Comparison of ENCODE assay signal across 13 cellular contexts in the genomic region with DNA sequence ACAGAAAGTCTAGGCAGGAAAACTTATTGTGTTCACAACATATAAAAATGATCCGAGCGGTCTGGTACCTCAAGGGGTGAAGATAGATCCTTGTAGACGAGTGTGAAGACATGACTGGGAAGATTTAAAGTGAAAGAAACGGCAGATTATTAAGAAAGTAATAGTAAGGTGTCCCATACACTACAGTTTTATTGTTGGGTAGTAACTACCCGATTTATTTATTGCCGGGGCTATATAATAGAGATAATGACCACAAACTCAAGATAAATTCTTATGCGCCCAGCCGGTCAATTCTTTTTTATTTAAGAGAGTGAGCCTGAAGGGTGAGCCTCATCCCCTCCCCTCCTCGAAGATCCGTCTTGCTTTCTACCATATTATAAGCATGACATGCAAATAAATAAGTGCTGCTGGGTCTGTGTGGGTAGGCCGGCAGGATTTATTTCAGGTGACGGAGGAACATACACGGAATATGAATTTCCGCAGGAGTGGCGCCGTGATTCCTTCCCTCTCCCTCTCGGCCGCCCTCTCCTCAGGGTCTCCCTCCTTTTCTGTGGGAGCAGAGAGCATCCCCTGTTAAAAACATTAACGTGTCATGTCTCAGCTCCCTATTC.
DNase-seq lines count a peak whose midpoint lies in the region; FAIRE-seq and TF ChIP-seq lines count a peak whose summit lies in the region.
"Had no signal": no experiment of that assay in that cellular context is flagged by ENCODE, and none has a peak within 500 bp of the region (broad histone marks: within the 10 kb centered on the region; RNA-seq: fewer than 3 reads in every experiment).

No MANE protein-coding gene starts in this region.

- H2AFZ ChIP-seq in hepatocyte: peak overlapping the region; percentile 36

- H3K4me3 ChIP-seq in AG10803 (ENCODE audit: low read length): peak overlapping the region; percentile 53
- peak overlapping the region; percentile 50 to 59 for H3K4me3 ChIP-seq in ascending aorta
- H3K4me3 ChIP-seq in hepatocyte: peak overlapping the region; percentile 44
- peak overlapping the region; percentile 43 for H3K4me3 ChIP-seq in skeletal muscle cell (ENCODE audit: low read depth, low read length)
- H3K4me3 ChIP-seq in small intestine (ENCODE audit: low read depth in 1 of 2, low read length in 2 of 2): no peak overlapping the region

- no peaks in the 10 kb centered on the region for H4K20me1 ChIP-seq in hepatocyte (ENCODE audit: insufficient read depth, poor library complexity, severe bottlenecking)

- intact Hi-C loops in ascending aorta (cut with DNase I): loop anchor here (5.0 kb wide), 1 partner anchor 110 kb away; no protein-coding TSS in a partner anchor

- H3K36me3 ChIP-seq in ascending aorta (no peaks in the 10 kb centered on the region), hepatocyte (replicated peaks; ENCODE audit: insufficient read depth, low read depth) (no peaks in the 10 kb centered on the region), small intestine (ENCODE audit: control insufficient read depth in 2 of 2, insufficient read depth in 2 of 2, low read length in 2 of 2) (no peaks in the 10 kb centered on the region)

- peak overlapping the region; percentile 96 for H3K4me2 ChIP-seq in hepatocyte

- TF ChIP-seq CTCF in AG10803 (conservative IDR thresholded peaks at IDR 0.05; ENCODE audit: low read length) (no peak), ascending aorta (IDR thresholded peaks at IDR 0.05) (no peak), hepatocyte (IDR thresholded peaks at IDR 0.05; ENCODE audit: poor library complexity) (no peak)

- FAIRE-seq in small intestine (lab: Jason Lieb, UNC): no peak

- no peaks in the 10 kb centered on the region for H3K79me2 ChIP-seq in hepatocyte

- H3K9me2 ChIP-seq in hepatocyte (replicated peaks; ENCODE audit: insufficient read depth): no peaks in the 10 kb centered on the region

- WGBS in hepatocyte (ENCODE audit: low lambda C conversion rate, missing lambda C conversion rate): 22% methylated on average over 19 of the region's 19 CpGs
- WGBS in small intestine, 3 donors: 10 to 25% (median 11%) methylated on average over 19 of the region's 19 CpGs

- H3K27ac ChIP-seq in ascending aorta (peak overlapping the region; percentile 49 to 65), hepatocyte (peak overlapping the region; percentile 89), small intestine (ENCODE audit: low read depth in 1 of 2, low read length in 1 of 2) (peak overlapping the region in 1 of 2 donors; percentile 70)
- H3K27ac ChIP-seq: coronary artery had no signal

- H3K4me1 ChIP-seq in ascending aorta (peaks cover 2 to 11% of the 10 kb centered on the region in 2 donors), hepatocyte (ENCODE audit: insufficient read depth) (peaks cover 15% of the 10 kb centered on the region), small intestine (ENCODE audit: control insufficient read depth in 2 of 2, insufficient read depth in 1 of 2, low read depth in 1 of 2, low read length in 1 of 2) (no peaks in the 10 kb centered on the region)

- H3K27me3 ChIP-seq in ascending aorta (peaks cover 9% of the 10 kb centered on the region), hepatocyte (peaks cover 76% of the 10 kb centered on the region), small intestine (ENCODE audit: control insufficient read depth in 2 of 2, insufficient read depth in 2 of 2, low read length in 2 of 2) (peaks cover 3 to 35% of the 10 kb centered on the region in 2 donors)

- H3K9me3 ChIP-seq in ascending aorta: no peaks in the 10 kb centered on the region
- no peaks in the 10 kb centered on the region for H3K9me3 ChIP-seq in hepatocyte (ENCODE audit: low read depth)
- no peaks in the 10 kb centered on the region for H3K9me3 ChIP-seq in small intestine (ENCODE audit: control insufficient read depth, low read depth)

- DNase-seq in AG10803 (ENCODE audit: low read depth): no peak
- no peak for DNase-seq in ascending aorta (ENCODE audit: low spot score in 2 of 2)
- DNase-seq in hepatocyte (ENCODE audit: low spot score): no peak
- no peak for DNase-seq in skeletal muscle cell (ENCODE audit: low read depth)
- no peak for DNase-seq in putamen (ENCODE audit: low spot score)
- DNase-seq in small intestine: no peak
- no peak for DNase-seq in T1000 (lab: John Stamatoyannopoulos, UW)
- no peak for DNase-seq in cerebellar nuclear complex (lab: John Stamatoyannopoulos, UW)
- DNase-seq: activated B cell treated with CpG ODN at 0.5 μM for 24 hours; DMS79 treated with DMSO at 0.1 percent for 48 hours; NCI-H1105; stimulated activated naive CD8-positive, alpha-beta T cell treated with anti-CD3 and anti-CD28 coated beads, Interleukin-15, amount 100 ng/mL, for 72 hours had no signal

Comparison
In these comparisons a context has a peak if more than half of its experiments do, and no peak if none do; other contexts are left out.
1. H3K4me3 ChIP-seq: peak in AG10803 (single experiment), ascending aorta (2 of 2), hepatocyte (single experiment) and skeletal muscle cell (single experiment); none in small intestine (0 of 2).